20 cellular contexts compared by ENCODE assay signal in the genomic region with DNA sequence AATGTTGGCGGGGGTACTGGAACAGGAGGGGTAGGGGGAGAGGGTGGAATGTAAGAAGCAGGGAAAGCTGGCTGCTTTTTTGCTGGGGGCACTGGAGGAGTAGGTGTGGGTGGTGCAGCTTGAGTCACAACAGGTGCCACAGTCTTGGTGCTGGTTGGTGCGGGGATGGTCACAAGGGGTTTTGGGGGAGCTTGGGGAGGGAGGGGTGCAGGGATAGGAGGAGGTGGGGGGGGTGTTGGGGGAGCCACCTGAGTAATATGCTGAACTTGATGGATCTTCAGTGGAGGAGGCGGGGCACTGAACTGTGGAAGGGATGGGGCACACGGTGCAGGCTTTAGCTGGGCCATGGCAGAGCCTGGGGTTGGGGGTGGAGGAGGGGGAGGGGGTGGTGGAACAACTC.
DNase-seq lines count a peak whose midpoint lies in the region; ATAC-seq and TF ChIP-seq lines count a peak whose summit lies in the region.
"Had no signal": no experiment of that assay in that cellular context is flagged by ENCODE, and none has a peak within 500 bp of the region (broad histone marks: within the 10 kb centered on the region; RNA-seq: fewer than 3 reads in every experiment).

No MANE protein-coding gene starts in this region.

- no peaks in the 10 kb centered on the region for H3K9me3 Mint-ChIP-seq in T-cell
- no peaks in the 10 kb centered on the region for H3K9me3 Mint-ChIP-seq in activated CD4-positive, alpha-beta T cell treated with anti-CD3 and anti-CD28 coated beads, Interleukin-2, amount 10 ng/mL, durations not matched to agents 7 days and 5 days
- H3K9me3 Mint-ChIP-seq: CD14-positive monocyte; CD4-positive, alpha-beta T cell; CD8-positive, alpha-beta memory T cell; HFFc6 had no signal

- no peak overlapping the region for H3K4me3 Mint-ChIP-seq in T-cell
- no peak overlapping the region for H3K4me3 Mint-ChIP-seq in activated CD4-positive, alpha-beta T cell treated with anti-CD3 and anti-CD28 coated beads, Interleukin-2, amount 10 ng/mL, durations not matched to agents 7 days and 5 days
- H3K4me3 Mint-ChIP-seq: CD14-positive monocyte; CD4-positive, alpha-beta T cell; CD8-positive, alpha-beta memory T cell; HFFc6 had no signal

- H3K36me3 ChIP-seq in uterus = no peaks in the 10 kb centered on the region
- H3K36me3 ChIP-seq: BE2C had no signal

- DNase-seq in Ammon's horn (ENCODE audit: low spot score) (peak; percentile 26), head of caudate nucleus (peak; percentile 33 to 87 (median 66)), nucleus accumbens (lab: John Stamatoyannopoulos, UW) (peak in 36 of 56 donors; percentile 1 to 81 (median 37)), activated gamma-delta T cell treated with Interleukin-2 at 50 U/mL for 16 hours (no peak), T-cell (no peak), uterus (no peak)
- no peak for DNase-seq in activated CD4-positive, alpha-beta T cell treated with anti-CD3 and anti-CD28 coated beads, Interleukin-2, amount 10 ng/mL, durations not matched to agents 7 days and 5 days
- DNase-seq: BE2C; CD4-positive, alpha-beta T cell; CD8-positive, alpha-beta memory T cell; DMS53; DMS79 treated with DMSO at 0.1 percent for 48 hours; GF-D8; GOT3; HFFc6 had no signal

- no peaks in the 10 kb centered on the region for H3K27me3 Mint-ChIP-seq in T-cell
- H3K27me3 Mint-ChIP-seq in activated CD4-positive, alpha-beta T cell treated with anti-CD3 and anti-CD28 coated beads, Interleukin-2, amount 10 ng/mL, durations not matched to agents 7 days and 5 days = no peaks in the 10 kb centered on the region
- H3K27me3 Mint-ChIP-seq: CD4-positive, alpha-beta T cell; CD8-positive, alpha-beta memory T cell had no signal

- H3K9me3 ChIP-seq in uterus = no peaks in the 10 kb centered on the region
- H3K9me3 ChIP-seq: BE2C; BLaER1 treated with 17β-estradiol and CSF1 and Interleukin-3, amounts not matched to agents 10 nM and 100 nM; HAP-1 had no signal

- H3K4me1 Mint-ChIP-seq in T-cell = peaks cover 0 to 2% (median 0%) of the 10 kb centered on the region in 3 donors
- H3K4me1 Mint-ChIP-seq in activated CD4-positive, alpha-beta T cell treated with anti-CD3 and anti-CD28 coated beads, Interleukin-2, amount 10 ng/mL, durations not matched to agents 7 days and 5 days = peaks cover 2% of the 10 kb centered on the region
- H3K4me1 Mint-ChIP-seq: CD8-positive, alpha-beta memory T cell had no signal

- TF ChIP-seq CTCF in uterus (IDR thresholded peaks at IDR 0.05) = no peak

- CTCF ChIA-PET in T-cell (lab: Charles Lee) = interaction anchor here (0.5 to 0.6 kb wide), 3 partner anchors 373 to 1264 kb away, joined by 3 to 5 read pairs (median 5); no protein-coding TSS in a partner anchor
- CTCF ChIA-PET in activated CD4-positive, alpha-beta T cell treated with anti-CD3 and anti-CD28 coated beads, Interleukin-2, amount 10 ng/mL, durations not matched to agents 7 days and 5 days (lab: Charles Lee) = interaction anchor here (0.6 to 2.1 kb wide), 4 partner anchors 12 to 473 kb away, joined by 3 to 5 read pairs (median 3); no protein-coding TSS in a partner anchor

- H3K27ac ChIP-seq in angular gyrus (ENCODE audit: low read depth, low read length) (peak overlapping the region; percentile 53), uterus (no peak overlapping the region)
- H3K27ac ChIP-seq: 22Rv1; BLaER1 treated with 17β-estradiol and CSF1 and Interleukin-3, amounts not matched to agents 10 nM and 100 nM had no signal

- no peak for ATAC-seq in T-cell (replicated peaks in 1 of 4)

- POLR2A ChIA-PET in T-cell (lab: Charles Lee) = no interaction called here
- POLR2A ChIA-PET in activated CD4-positive, alpha-beta T cell treated with anti-CD3 and anti-CD28 coated beads, Interleukin-2, amount 10 ng/mL, durations not matched to agents 7 days and 5 days (lab: Charles Lee) = no interaction called here

- H3K36me3 Mint-ChIP-seq in T-cell = peaks cover 15% of the 10 kb centered on the region
- no peaks in the 10 kb centered on the region for H3K36me3 Mint-ChIP-seq in activated CD4-positive, alpha-beta T cell treated with anti-CD3 and anti-CD28 coated beads, Interleukin-2, amount 10 ng/mL, durations not matched to agents 7 days and 5 days (ENCODE audit: low read depth)

- H3K4me3 ChIP-seq in uterus = no peak overlapping the region
- H3K4me3 ChIP-seq: BLaER1 treated with 17β-estradiol and CSF1 and Interleukin-3, amounts not matched to agents 10 nM and 100 nM; HAP-1 had no signal

- intact Hi-C loops in head of caudate nucleus (cut with DNase I) = no loop called here
- intact Hi-C loops in uterus (cut with DNase I; ENCODE audit: low total_unique reads) = no loop called here

- no peaks in the 10 kb centered on the region for H3K27me3 ChIP-seq in uterus
- H3K27me3 ChIP-seq: BE2C; BLaER1 treated with 17β-estradiol and CSF1 and Interleukin-3, amounts not matched to agents 10 nM and 100 nM had no signal

- TF ChIP-seq POLR2A in uterus (IDR thresholded peaks at IDR 0.05) = no peak

- H3K27ac Mint-ChIP-seq in T-cell = no peak overlapping the region
- no peak overlapping the region for H3K27ac Mint-ChIP-seq in activated CD4-positive, alpha-beta T cell treated with anti-CD3 and anti-CD28 coated beads, Interleukin-2, amount 10 ng/mL, durations not matched to agents 7 days and 5 days
- H3K27ac Mint-ChIP-seq: CD4-positive, alpha-beta T cell; HFFc6 had no signal

- H3K4me1 ChIP-seq in uterus = no peaks in the 10 kb centered on the region
- H3K4me1 ChIP-seq: BE2C, HAP-1 had no signal

Comparison
In these comparisons a context has a peak if more than half of its experiments do, and no peak if none do; other contexts are left out.
1. DNase-seq: peak in Ammon's horn (single experiment), head of caudate nucleus (42 of 42) and nucleus accumbens (36 of 56); none in activated gamma-delta T cell treated with Interleukin-2 at 50 U/mL for 16 hours (single experiment), T-cell (0 of 34), activated CD4-positive, alpha-beta T cell treated with anti-CD3 and anti-CD28 coated beads, Interleukin-2, amount 10 ng/mL, durations not matched to agents 7 days and 5 days (single experiment) and uterus (0 of 2).